In genomic region chr2:45000341-45000901, GRCh38 we compare ENCODE assay signal across 16 cellular contexts. TPM values are rescaled to one million over a fixed set of nuclear protein-coding genes. Genes with fewer than 3 reads are reported as not detected.
DNase-seq lines count a peak whose midpoint lies in the region; ATAC-seq and TF ChIP-seq lines count a peak whose summit lies in the region.
"Had no signal": no experiment of that assay in that cellular context is flagged by ENCODE, and none has a peak within 500 bp of the region (broad histone marks: within the 10 kb centered on the region; RNA-seq: fewer than 3 reads in every experiment).

No MANE protein-coding gene starts in this region.

- intact Hi-C loops in right cardiac atrium (cut with DNase I): no loop called here
- intact Hi-C loops in aorta (cut with DNase I): no loop called here

- H3K9me3 Mint-ChIP-seq in GM23338 (peaks cover 3% of the 10 kb centered on the region; the same call in 2 of the 3 replicates), nephron progenitor cell (peaks cover 14% of the 10 kb centered on the region)
- H3K9me3 Mint-ChIP-seq in activated naive CD8-positive, alpha-beta T cell treated with anti-CD3 and anti-CD28 coated beads for 36 hours: no peaks in the 10 kb centered on the region

- H3K9me2 ChIP-seq in GM23338 (ENCODE audit: insufficient read depth): 0 out of 2 replicates have a peak, but pooled peaks cover 4% of the 10 kb centered on the region
- H3K9me2 ChIP-seq: SK-N-SH had no signal

- H3K27me3 ChIP-seq in GM23338 (ENCODE audit: insufficient read depth) (peaks cover 98% of the 10 kb centered on the region), right cardiac atrium (ENCODE audit: control insufficient read depth, insufficient read depth) (no peaks in the 10 kb centered on the region), aorta (ENCODE audit: control insufficient read depth in 1 of 2, insufficient read depth in 2 of 2, low read length in 1 of 2) (no peaks in the 10 kb centered on the region)

- H3K4me3 Mint-ChIP-seq in GM23338 (peak overlapping the region; percentile 65), nephron progenitor cell (peak overlapping the region; percentile 78)
- peak overlapping the region; percentile 6 for H3K4me3 Mint-ChIP-seq in activated naive CD8-positive, alpha-beta T cell treated with anti-CD3 and anti-CD28 coated beads for 36 hours

- H3K36me3 Mint-ChIP-seq in GM23338 (ENCODE audit: low read depth) (peaks cover under 1% of the 10 kb centered on the region; the same call in 1 of the 3 replicates), nephron progenitor cell (ENCODE audit: low read depth) (peaks cover 11% of the 10 kb centered on the region)
- H3K36me3 Mint-ChIP-seq in activated naive CD8-positive, alpha-beta T cell treated with anti-CD3 and anti-CD28 coated beads for 36 hours: no peaks in the 10 kb centered on the region

- DNase-seq in GM23338 (ENCODE audit: low spot score) (peak; percentile 88), right cardiac atrium (peak in 1 of 3 donors; percentile 52), nephron progenitor cell (peak; percentile 69), HUDEP-2 (lab: John Stamatoyannopoulos, UW; ENCODE audit: unreplicated experiment in 76 of 76) (no peak), aorta (no peak), NCI-H2081 (lab: John Stamatoyannopoulos, UW) (no peak)
- DNase-seq in activated naive CD8-positive, alpha-beta T cell treated with anti-CD3 and anti-CD28 coated beads for 36 hours: no peak
- no peak for DNase-seq in stimulated activated CD8-positive, alpha-beta memory T cell treated with anti-CD3 and anti-CD28 coated beads, Interleukin-4, amount 100 ng/mL, for 48 hours
- DNase-seq: activated CD4-positive, CD25-positive, alpha-beta regulatory T cell; KG1; NCI-H187; occipital lobe; SK-N-SH; stimulated activated naive CD4-positive, alpha-beta T cell had no signal

- ATAC-seq in GM23338 (peak; percentile 74), right cardiac atrium (no peak), aorta (ENCODE audit: low FRiP score) (no peak)

- peaks cover 5% of the 10 kb centered on the region for H4K20me1 ChIP-seq in GM23338 (replicated peaks; ENCODE audit: insufficient read depth)

- H3K4me3 ChIP-seq in GM23338 (peak overlapping the region; percentile 59), right cardiac atrium (ENCODE audit: low read length) (peak overlapping the region; percentile 25), aorta (ENCODE audit: low read length in 2 of 2) (no peak overlapping the region)

- H3K27me3 Mint-ChIP-seq in GM23338 (ENCODE audit: insufficient read depth, low read depth, poor library complexity): peaks cover 79% of the 10 kb centered on the region
- peaks cover 90% of the 10 kb centered on the region for H3K27me3 Mint-ChIP-seq in activated naive CD8-positive, alpha-beta T cell treated with anti-CD3 and anti-CD28 coated beads for 36 hours
- peaks cover 100% of the 10 kb centered on the region for H3K27me3 Mint-ChIP-seq in nephron progenitor cell (ENCODE audit: low read depth, poor library complexity)

- H3K4me1 Mint-ChIP-seq in GM23338 (peaks cover 26% of the 10 kb centered on the region), nephron progenitor cell (peaks cover 30% of the 10 kb centered on the region)
- H3K4me1 Mint-ChIP-seq in activated naive CD8-positive, alpha-beta T cell treated with anti-CD3 and anti-CD28 coated beads for 36 hours: peaks cover 17% of the 10 kb centered on the region

- no peaks in the 10 kb centered on the region for H3K36me3 ChIP-seq in GM23338 (ENCODE audit: insufficient read depth)
- H3K36me3 ChIP-seq in aorta (ENCODE audit: control insufficient read depth in 1 of 2, insufficient read depth in 2 of 2, low read length in 1 of 2): no peaks in the 10 kb centered on the region

- H3K27ac ChIP-seq in GM23338 (ENCODE audit: low read depth) (no peak overlapping the region), right cardiac atrium (ENCODE audit: low read length) (no peak overlapping the region), aorta (ENCODE audit: low read depth in 1 of 2, low read length in 2 of 2) (no peak overlapping the region)

- no peaks in the 10 kb centered on the region for H3K79me2 ChIP-seq in GM23338 (replicated peaks; ENCODE audit: insufficient read depth)

- H3K9me3 ChIP-seq in right cardiac atrium (ENCODE audit: control insufficient read depth, low read length) (no peaks in the 10 kb centered on the region), aorta (ENCODE audit: control insufficient read depth, low read length) (no peaks in the 10 kb centered on the region)
- H3K9me3 ChIP-seq: SK-N-SH had no signal

- H2AFZ ChIP-seq in GM23338: peak overlapping the region; percentile 94

- TF ChIP-seq CTCF in GM23338 (conservative IDR thresholded peaks at IDR 0.05; ENCODE audit: low read depth in 2 of 2): peak; percentile 15 to 29; a peak in 2 of 4 replicates
- no peak for TF ChIP-seq CTCF in nephron progenitor cell (IDR thresholded peaks at IDR 0.05)

- peaks cover 13% of the 10 kb centered on the region; the same call in 1 of the 2 replicates for H3F3A ChIP-seq in GM23338 (replicated peaks; ENCODE audit: low read depth)

- WGBS in right cardiac atrium: 20% methylated on average over 36 of the region's 36 CpGs
- WGBS in aorta, 2 donors: 61 to 68% methylated on average over 36 of the region's 36 CpGs

- no peak overlapping the region for H3K27ac Mint-ChIP-seq in GM23338
- no peak overlapping the region for H3K27ac Mint-ChIP-seq in activated naive CD8-positive, alpha-beta T cell treated with anti-CD3 and anti-CD28 coated beads for 36 hours
- no peak overlapping the region for H3K27ac Mint-ChIP-seq in nephron progenitor cell

- H3K4me2 ChIP-seq in GM23338: peak overlapping the region; percentile 87
- H3K4me2 ChIP-seq: SK-N-SH had no signal

- H3K4me1 ChIP-seq in GM23338 (ENCODE audit: insufficient read depth): peaks cover 32% of the 10 kb centered on the region
- peaks cover 2% of the 10 kb centered on the region for H3K4me1 ChIP-seq in right cardiac atrium (ENCODE audit: control insufficient read depth, insufficient read depth, low read length)
- H3K4me1 ChIP-seq in aorta (ENCODE audit: control insufficient read depth in 1 of 2, insufficient read depth in 2 of 2, low read length in 2 of 2): no peaks in the 10 kb centered on the region

TF ChIP-seq in GM23338, 12 proteins besides CTCF, POLR2A, EP300 and RAD21:
- TF ChIP-seq CREB1 (CRISPR knock-in tag; IDR thresholded peaks at IDR 0.05; ENCODE audit: low read depth) (no peak), EZH2 (IDR thresholded peaks at IDR 0.05; ENCODE audit: low read depth, unreplicated experiment) (peak; percentile 18), ZNF114 (CRISPR knock-in tag; IDR thresholded peaks at IDR 0.05) (no peak)

RNA-seq across cellular contexts. Expression of gene SIX2, which starts 8.8 kb away (rescaled TPM):
- 0.31 and 0.87 TPM in 2 replicates for total RNA-seq in GM23338 (2014; rRNA removed; shearing (Covaris generic))
- polyA plus RNA-seq in GM23338 (2016; fragmentation: Nextera tagmentation; extraction: Ambion mirVana) (1.1 and 1.3 TPM in 2 replicates), right cardiac atrium (0.77 TPM), aorta (1 to 10 TPM; 1.8 to 3.4 TPM)
- total RNA-seq in activated naive CD8-positive, alpha-beta T cell treated with anti-CD3 and anti-CD28 coated beads for 36 hours: not detected
- total RNA-seq in right cardiac atrium (under 1 TPM; 0.31 to 0.65 (median 0.48) TPM), aorta (1 to 10 TPM; 1.7 to 6.0 TPM)

RNA-seq across cellular contexts. Expression of gene SIX3, which starts 58.9 kb away (rescaled TPM):
- 0.28 TPM in 1 of 2 replicates, not detected in the other for total RNA-seq in GM23338 (2014; rRNA removed; shearing (Covaris generic))
- 0.21 and 0.37 TPM in 2 replicates for polyA plus RNA-seq in GM23338 (2016; fragmentation: Nextera tagmentation; extraction: Ambion mirVana)
- total RNA-seq in activated naive CD8-positive, alpha-beta T cell treated with anti-CD3 and anti-CD28 coated beads for 36 hours: not detected
- not detected for total RNA-seq in right cardiac atrium
- polyA plus RNA-seq in right cardiac atrium: not detected
- total RNA-seq in aorta: not detected
- polyA plus RNA-seq in aorta: not detected
- total RNA-seq: Daoy, epithelial cell of proximal tubule, occipital lobe had no signal

Comparison
In these comparisons a context has a peak if more than half of its experiments do, and no peak if none do; other contexts are left out.
1. DNase-seq: peak in GM23338 (single experiment) and nephron progenitor cell (single experiment); none in activated naive CD8-positive, alpha-beta T cell treated with anti-CD3 and anti-CD28 coated beads for 36 hours (single experiment), HUDEP-2 (0 of 76), aorta (0 of 2), NCI-H2081 (0 of 2) and stimulated activated CD8-positive, alpha-beta memory T cell treated with anti-CD3 and anti-CD28 coated beads, Interleukin-4, amount 100 ng/mL, for 48 hours (single experiment).
2. H3K4me3 ChIP-seq: peak in GM23338 (single experiment) and right cardiac atrium (single experiment); none in aorta (0 of 2).
3. H3K4me3 Mint-ChIP-seq: peak in every context shown above with its lines; median percentile 78 in nephron progenitor cell; 65 in GM23338; 6 in activated naive CD8-positive, alpha-beta T cell treated with anti-CD3 and anti-CD28 coated beads for 36 hours.